Comparison of ENCODE assay signal across 1 cellular context in the genomic region with DNA sequence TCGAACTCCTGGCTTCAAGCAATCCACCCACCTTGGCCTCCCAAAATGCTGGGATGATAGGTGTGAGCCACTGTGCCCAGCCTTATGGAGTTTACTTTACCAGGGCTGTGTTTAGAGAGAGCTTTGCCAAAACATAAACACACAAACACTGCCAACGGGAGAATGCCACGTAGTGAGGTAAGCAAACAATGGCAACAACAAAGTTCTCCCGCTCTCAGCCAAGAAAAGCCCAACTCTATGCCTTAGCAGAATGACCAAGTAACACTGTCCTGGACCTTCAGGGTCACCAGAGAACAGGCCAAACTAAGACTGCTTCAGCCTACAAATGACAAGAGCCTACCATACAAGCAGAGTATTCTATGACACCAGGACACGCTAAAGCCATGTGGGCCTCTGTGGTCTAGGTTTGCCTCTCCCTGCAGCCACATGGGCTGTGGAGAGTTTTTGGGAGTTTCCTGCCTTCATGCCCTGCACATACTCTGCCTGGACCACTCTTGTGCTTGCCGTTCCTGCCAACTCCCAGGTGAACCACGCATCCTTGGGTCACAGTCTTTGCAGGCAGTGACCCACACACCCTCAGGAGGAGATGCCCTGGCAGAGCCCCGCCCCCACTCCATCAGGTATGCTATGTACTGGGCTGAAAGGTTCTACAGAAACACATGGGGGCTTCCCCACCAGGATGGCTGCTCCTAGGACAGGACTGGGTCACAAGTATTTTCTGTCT.
TF ChIP-seq lines count a peak whose summit lies in the region.

No MANE protein-coding gene starts in this region.

TF ChIP-seq in GM23338, 12 proteins besides CTCF, POLR2A, EP300 and RAD21:
- TF ChIP-seq, protein P1, sequence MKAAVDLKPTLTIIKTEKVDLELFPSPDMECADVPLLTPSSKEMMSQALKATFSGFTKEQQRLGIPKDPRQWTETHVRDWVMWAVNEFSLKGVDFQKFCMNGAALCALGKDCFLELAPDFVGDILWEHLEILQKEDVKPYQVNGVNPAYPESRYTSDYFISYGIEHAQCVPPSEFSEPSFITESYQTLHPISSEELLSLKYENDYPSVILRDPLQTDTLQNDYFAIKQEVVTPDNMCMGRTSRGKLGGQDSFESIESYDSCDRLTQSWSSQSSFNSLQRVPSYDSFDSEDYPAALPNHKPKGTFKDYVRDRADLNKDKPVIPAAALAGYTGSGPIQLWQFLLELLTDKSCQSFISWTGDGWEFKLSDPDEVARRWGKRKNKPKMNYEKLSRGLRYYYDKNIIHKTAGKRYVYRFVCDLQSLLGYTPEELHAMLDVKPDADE (IDR thresholded peaks at IDR 0.05): no peak
- TF ChIP-seq EZH2 (IDR thresholded peaks at IDR 0.05; ENCODE audit: low read depth, unreplicated experiment) (no peak), ZNF114 (CRISPR knock-in tag; IDR thresholded peaks at IDR 0.05) (no peak), ZNF331 (CRISPR knock-in tag; IDR thresholded peaks at IDR 0.05; ENCODE audit: low read depth) (no peak)
